Comparison of ENCODE assay signal across 1 cellular context in the genomic region with DNA sequence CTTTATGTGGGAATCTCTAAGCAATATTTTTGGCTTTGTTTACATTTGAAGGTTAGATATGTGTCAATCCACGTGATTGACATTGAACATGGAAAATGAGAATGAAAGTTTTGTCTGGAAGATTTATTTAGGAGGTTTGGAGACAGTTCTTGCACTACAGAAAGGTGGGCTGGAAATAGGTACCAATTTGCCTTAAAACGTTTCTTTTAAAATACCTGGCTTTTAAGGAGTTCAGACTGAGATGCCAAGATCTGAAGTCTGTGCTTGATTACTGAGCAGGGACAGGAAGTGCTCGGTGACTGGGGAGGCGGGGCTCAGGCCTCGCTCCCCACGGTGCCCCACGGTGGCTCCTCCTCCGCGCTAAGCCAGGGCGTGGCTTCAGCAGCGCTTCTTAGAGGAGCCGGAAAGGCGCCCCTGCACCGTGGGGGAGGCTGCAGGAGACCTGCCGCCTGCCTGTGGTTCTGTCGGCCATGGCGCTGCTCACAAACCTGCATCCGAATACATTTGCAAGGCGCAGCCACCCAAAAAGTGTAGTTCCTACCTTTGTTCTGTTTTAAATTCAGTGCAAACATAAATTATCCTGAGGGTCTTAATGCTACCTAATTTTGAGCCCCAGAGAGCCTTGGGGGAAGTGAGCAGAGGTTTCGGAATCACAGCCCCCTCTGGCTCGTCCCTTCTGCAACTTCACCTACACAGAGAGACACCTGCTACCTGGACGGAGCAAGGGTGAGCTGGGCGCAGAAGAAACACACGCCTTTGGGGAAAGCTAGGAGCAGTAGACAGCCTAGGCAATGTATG.
A peak's percentile ranks its signal among the peaks of the same experiment; 100 is the strongest.
TF ChIP-seq lines count a peak whose summit lies in the region.

No MANE protein-coding gene starts in this region.

TF ChIP-seq in HepG2, 621 proteins besides CTCF, POLR2A, EP300 and RAD21 (continues in another document):
- TF ChIP-seq IKZF4 (CRISPR knock-in tag; IDR thresholded peaks at IDR 0.05; ENCODE audit: borderline replicate concordance, low read depth, not compliant biosample characterization): no peak
- peak; percentile 19; the same call in 1 of the 2 replicates for TF ChIP-seq GATAD1 (CRISPR knock-in tag; IDR thresholded peaks at IDR 0.05)
- TF ChIP-seq ELF3 (CRISPR knock-in tag; IDR thresholded peaks at IDR 0.05): peak; percentile 28; the same call in 1 of the 2 replicates
- TF ChIP-seq MXI1 (IDR thresholded peaks at IDR 0.05; ENCODE audit: borderline replicate concordance, low read depth, low read length): peak; percentile 48; the same call in 1 of the 3 replicates
- no peak for TF ChIP-seq SP1 (IDR thresholded peaks at IDR 0.05)
- peak; percentile 57; the same call in 1 of the 2 replicates for TF ChIP-seq SP1 (CRISPR knock-in tag; IDR thresholded peaks at IDR 0.05)
- TF ChIP-seq ETV5 (CRISPR knock-in tag; IDR thresholded peaks at IDR 0.05; ENCODE audit: borderline replicate concordance): peak; percentile 82; the same call in 1 of the 2 replicates
- TF ChIP-seq FOXO1 (CRISPR knock-in tag; IDR thresholded peaks at IDR 0.05): 0 out of 2 replicates have a peak, but pooled peaks have one; percentile 2
- TF ChIP-seq MIXL1 (CRISPR knock-in tag; IDR thresholded peaks at IDR 0.05): 0 out of 2 replicates have a peak, but pooled peaks have one; percentile 23
- TF ChIP-seq ELF1 (CRISPR knock-in tag; IDR thresholded peaks at IDR 0.05): peak; percentile 78
- 0 out of 2 replicates have a peak, but pooled peaks have one; percentile 43 for TF ChIP-seq TAF1 (CRISPR knock-in tag; IDR thresholded peaks at IDR 0.05)
- TF ChIP-seq HNRNPLL (IDR thresholded peaks at IDR 0.05; ENCODE audit: low read depth, low read length, poor library complexity, severe bottlenecking): no peak
- TF ChIP-seq, protein P1, sequence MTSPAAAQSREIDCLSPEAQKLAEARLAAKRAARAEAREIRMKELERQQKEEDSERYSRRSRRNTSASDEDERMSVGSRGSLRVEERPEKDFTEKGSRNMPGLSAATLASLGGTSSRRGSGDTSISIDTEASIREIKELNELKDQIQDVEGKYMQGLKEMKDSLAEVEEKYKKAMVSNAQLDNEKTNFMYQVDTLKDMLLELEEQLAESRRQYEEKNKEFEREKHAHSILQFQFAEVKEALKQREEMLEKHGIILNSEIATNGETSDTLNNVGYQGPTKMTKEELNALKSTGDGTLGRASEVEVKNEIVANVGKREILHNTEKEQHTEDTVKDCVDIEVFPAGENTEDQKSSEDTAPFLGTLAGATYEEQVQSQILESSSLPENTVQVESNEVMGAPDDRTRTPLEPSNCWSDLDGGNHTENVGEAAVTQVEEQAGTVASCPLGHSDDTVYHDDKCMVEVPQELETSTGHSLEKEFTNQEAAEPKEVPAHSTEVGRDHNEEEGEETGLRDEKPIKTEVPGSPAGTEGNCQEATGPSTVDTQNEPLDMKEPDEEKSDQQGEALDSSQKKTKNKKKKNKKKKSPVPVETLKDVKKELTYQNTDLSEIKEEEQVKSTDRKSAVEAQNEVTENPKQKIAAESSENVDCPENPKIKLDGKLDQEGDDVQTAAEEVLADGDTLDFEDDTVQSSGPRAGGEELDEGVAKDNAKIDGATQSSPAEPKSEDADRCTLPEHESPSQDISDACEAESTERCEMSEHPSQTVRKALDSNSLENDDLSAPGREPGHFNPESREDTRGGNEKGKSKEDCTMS (CRISPR knock-in tag; conservative IDR thresholded peaks at IDR 0.05): no peak
- TF ChIP-seq, protein P2, sequence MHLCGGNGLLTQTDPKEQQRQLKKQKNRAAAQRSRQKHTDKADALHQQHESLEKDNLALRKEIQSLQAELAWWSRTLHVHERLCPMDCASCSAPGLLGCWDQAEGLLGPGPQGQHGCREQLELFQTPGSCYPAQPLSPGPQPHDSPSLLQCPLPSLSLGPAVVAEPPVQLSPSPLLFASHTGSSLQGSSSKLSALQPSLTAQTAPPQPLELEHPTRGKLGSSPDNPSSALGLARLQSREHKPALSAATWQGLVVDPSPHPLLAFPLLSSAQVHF (CRISPR knock-in tag; IDR thresholded peaks at IDR 0.05): no peak
- no peak for TF ChIP-seq SOX6 (IDR thresholded peaks at IDR 0.05)
- TF ChIP-seq SOX6 (CRISPR knock-in tag; IDR thresholded peaks at IDR 0.05): 0 out of 2 replicates have a peak, but pooled peaks have one; percentile 12
- TF ChIP-seq, protein P3, sequence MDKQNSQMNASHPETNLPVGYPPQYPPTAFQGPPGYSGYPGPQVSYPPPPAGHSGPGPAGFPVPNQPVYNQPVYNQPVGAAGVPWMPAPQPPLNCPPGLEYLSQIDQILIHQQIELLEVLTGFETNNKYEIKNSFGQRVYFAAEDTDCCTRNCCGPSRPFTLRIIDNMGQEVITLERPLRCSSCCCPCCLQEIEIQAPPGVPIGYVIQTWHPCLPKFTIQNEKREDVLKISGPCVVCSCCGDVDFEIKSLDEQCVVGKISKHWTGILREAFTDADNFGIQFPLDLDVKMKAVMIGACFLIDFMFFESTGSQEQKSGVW (CRISPR knock-in tag; IDR thresholded peaks at IDR 0.05; ENCODE audit: borderline replicate concordance): no peak
- TF ChIP-seq HIVEP1 (CRISPR knock-in tag; IDR thresholded peaks at IDR 0.05): peak; percentile 18; the same call in 1 of the 2 replicates
- TF ChIP-seq, protein P4, sequence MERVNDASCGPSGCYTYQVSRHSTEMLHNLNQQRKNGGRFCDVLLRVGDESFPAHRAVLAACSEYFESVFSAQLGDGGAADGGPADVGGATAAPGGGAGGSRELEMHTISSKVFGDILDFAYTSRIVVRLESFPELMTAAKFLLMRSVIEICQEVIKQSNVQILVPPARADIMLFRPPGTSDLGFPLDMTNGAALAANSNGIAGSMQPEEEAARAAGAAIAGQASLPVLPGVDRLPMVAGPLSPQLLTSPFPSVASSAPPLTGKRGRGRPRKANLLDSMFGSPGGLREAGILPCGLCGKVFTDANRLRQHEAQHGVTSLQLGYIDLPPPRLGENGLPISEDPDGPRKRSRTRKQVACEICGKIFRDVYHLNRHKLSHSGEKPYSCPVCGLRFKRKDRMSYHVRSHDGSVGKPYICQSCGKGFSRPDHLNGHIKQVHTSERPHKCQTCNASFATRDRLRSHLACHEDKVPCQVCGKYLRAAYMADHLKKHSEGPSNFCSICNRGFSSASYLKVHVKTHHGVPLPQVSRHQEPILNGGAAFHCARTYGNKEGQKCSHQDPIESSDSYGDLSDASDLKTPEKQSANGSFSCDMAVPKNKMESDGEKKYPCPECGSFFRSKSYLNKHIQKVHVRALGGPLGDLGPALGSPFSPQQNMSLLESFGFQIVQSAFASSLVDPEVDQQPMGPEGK (CRISPR knock-in tag; IDR thresholded peaks at IDR 0.05): peak; percentile 53; the same call in 1 of the 2 replicates
- TF ChIP-seq ZNF292 (CRISPR knock-in tag; IDR thresholded peaks at IDR 0.05; ENCODE audit: borderline replicate concordance, low read depth): 0 out of 2 replicates have a peak, but pooled peaks have one; percentile 4
- TF ChIP-seq MATR3 (CRISPR knock-in tag; IDR thresholded peaks at IDR 0.05): no peak
- peak; percentile 82 for TF ChIP-seq GABPB1 (CRISPR knock-in tag; IDR thresholded peaks at IDR 0.05)
- TF ChIP-seq RBFOX2 (IDR thresholded peaks at IDR 0.05; ENCODE audit: low read depth, low read length): peak; percentile 63
- TF ChIP-seq ZNF850 (CRISPR knock-in tag; conservative IDR thresholded peaks at IDR 0.05): no peak
- no peak for TF ChIP-seq ZNF598 (CRISPR knock-in tag; IDR thresholded peaks at IDR 0.05; ENCODE audit: borderline replicate concordance)
- TF ChIP-seq RBM39 (IDR thresholded peaks at IDR 0.05; ENCODE audit: low read depth, low read length, poor library complexity, severe bottlenecking): no peak
- TF ChIP-seq PHF20 (CRISPR knock-in tag; IDR thresholded peaks at IDR 0.05): peak; percentile 65
- peak; percentile 50; the same call in 1 of the 2 replicates for TF ChIP-seq GATA4 (IDR thresholded peaks at IDR 0.05; ENCODE audit: borderline replicate concordance, low read depth)
- TF ChIP-seq POLR2G (IDR thresholded peaks at IDR 0.05; ENCODE audit: low read depth, low read length): peak; percentile 81
- peak; percentile 18; the same call in 1 of the 2 replicates for TF ChIP-seq ZNF788 (CRISPR knock-in tag; IDR thresholded peaks at IDR 0.05; ENCODE audit: borderline replicate concordance)
- TF ChIP-seq, protein P5, sequence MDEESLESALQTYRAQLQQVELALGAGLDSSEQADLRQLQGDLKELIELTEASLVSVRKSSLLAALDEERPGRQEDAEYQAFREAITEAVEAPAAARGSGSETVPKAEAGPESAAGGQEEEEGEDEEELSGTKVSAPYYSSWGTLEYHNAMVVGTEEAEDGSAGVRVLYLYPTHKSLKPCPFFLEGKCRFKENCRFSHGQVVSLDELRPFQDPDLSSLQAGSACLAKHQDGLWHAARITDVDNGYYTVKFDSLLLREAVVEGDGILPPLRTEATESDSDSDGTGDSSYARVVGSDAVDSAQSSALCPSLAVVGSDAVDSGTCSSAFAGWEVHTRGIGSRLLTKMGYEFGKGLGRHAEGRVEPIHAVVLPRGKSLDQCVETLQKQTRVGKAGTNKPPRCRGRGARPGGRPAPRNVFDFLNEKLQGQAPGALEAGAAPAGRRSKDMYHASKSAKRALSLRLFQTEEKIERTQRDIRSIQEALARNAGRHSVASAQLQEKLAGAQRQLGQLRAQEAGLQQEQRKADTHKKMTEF (CRISPR knock-in tag; IDR thresholded peaks at IDR 0.05): peak; percentile 61; the same call in 1 of the 2 replicates
- TF ChIP-seq, protein P6, sequence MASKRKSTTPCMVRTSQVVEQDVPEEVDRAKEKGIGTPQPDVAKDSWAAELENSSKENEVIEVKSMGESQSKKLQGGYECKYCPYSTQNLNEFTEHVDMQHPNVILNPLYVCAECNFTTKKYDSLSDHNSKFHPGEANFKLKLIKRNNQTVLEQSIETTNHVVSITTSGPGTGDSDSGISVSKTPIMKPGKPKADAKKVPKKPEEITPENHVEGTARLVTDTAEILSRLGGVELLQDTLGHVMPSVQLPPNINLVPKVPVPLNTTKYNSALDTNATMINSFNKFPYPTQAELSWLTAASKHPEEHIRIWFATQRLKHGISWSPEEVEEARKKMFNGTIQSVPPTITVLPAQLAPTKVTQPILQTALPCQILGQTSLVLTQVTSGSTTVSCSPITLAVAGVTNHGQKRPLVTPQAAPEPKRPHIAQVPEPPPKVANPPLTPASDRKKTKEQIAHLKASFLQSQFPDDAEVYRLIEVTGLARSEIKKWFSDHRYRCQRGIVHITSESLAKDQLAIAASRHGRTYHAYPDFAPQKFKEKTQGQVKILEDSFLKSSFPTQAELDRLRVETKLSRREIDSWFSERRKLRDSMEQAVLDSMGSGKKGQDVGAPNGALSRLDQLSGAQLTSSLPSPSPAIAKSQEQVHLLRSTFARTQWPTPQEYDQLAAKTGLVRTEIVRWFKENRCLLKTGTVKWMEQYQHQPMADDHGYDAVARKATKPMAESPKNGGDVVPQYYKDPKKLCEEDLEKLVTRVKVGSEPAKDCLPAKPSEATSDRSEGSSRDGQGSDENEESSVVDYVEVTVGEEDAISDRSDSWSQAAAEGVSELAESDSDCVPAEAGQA (IDR thresholded peaks at IDR 0.05; ENCODE audit: low read depth): 0 out of 2 replicates have a peak, but pooled peaks have one; percentile 22
- TF ChIP-seq, protein P6 (CRISPR knock-in tag; IDR thresholded peaks at IDR 0.05; ENCODE audit: borderline replicate concordance): no peak
- TF ChIP-seq ZNF124 (CRISPR knock-in tag; IDR thresholded peaks at IDR 0.05): 0 out of 2 replicates have a peak, but pooled peaks have one; percentile 6
- TF ChIP-seq NFKBIZ (CRISPR knock-in tag; IDR thresholded peaks at IDR 0.05): 0 out of 2 replicates have a peak, but pooled peaks have one; percentile 16
- TF ChIP-seq, protein P7, sequence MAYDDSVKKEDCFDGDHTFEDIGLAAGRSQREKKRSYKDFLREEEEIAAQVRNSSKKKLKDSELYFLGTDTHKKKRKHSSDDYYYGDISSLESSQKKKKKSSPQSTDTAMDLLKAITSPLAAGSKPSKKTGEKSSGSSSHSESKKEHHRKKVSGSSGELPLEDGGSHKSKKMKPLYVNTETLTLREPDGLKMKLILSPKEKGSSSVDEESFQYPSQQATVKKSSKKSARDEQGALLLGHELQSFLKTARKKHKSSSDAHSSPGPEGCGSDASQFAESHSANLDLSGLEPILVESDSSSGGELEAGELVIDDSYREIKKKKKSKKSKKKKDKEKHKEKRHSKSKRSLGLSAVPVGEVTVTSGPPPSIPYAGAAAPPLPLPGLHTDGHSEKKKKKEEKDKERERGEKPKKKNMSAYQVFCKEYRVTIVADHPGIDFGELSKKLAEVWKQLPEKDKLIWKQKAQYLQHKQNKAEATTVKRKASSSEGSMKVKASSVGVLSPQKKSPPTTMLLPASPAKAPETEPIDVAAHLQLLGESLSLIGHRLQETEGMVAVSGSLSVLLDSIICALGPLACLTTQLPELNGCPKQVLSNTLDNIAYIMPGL (CRISPR knock-in tag; IDR thresholded peaks at IDR 0.05; ENCODE audit: borderline replicate concordance in 1 of 2, low read depth in 1 of 2): peak in 1 of 2 experiments; percentile 14; a peak in 1 of 4 replicates
- TF ChIP-seq PITX1 (CRISPR knock-in tag; IDR thresholded peaks at IDR 0.05): 0 out of 2 replicates have a peak, but pooled peaks have one; percentile 12
- TF ChIP-seq, protein P8, sequence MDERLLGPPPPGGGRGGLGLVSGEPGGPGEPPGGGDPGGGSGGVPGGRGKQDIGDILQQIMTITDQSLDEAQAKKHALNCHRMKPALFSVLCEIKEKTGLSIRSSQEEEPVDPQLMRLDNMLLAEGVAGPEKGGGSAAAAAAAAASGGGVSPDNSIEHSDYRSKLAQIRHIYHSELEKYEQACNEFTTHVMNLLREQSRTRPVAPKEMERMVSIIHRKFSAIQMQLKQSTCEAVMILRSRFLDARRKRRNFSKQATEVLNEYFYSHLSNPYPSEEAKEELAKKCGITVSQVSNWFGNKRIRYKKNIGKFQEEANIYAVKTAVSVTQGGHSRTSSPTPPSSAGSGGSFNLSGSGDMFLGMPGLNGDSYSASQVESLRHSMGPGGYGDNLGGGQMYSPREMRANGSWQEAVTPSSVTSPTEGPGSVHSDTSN (CRISPR knock-in tag; IDR thresholded peaks at IDR 0.05): 0 out of 2 replicates have a peak, but pooled peaks have one; percentile 57
- peak; percentile 36; the same call in 1 of the 2 replicates for TF ChIP-seq HOXA3 (CRISPR knock-in tag; IDR thresholded peaks at IDR 0.05)
- 0 out of 2 replicates have a peak, but pooled peaks have one; percentile 17 for TF ChIP-seq POGZ (CRISPR knock-in tag; IDR thresholded peaks at IDR 0.05)
- TF ChIP-seq MAZ (IDR thresholded peaks at IDR 0.05; ENCODE audit: borderline replicate concordance, low read depth, low read length): peak; percentile 37; the same call in 1 of the 2 replicates
- no peak for TF ChIP-seq MAZ (CRISPR knock-in tag; IDR thresholded peaks at IDR 0.05; ENCODE audit: low read depth)
- 0 out of 2 replicates have a peak, but pooled peaks have one; percentile 13 for TF ChIP-seq SP4 (CRISPR knock-in tag; IDR thresholded peaks at IDR 0.05)
